9 cellular contexts compared by ENCODE assay signal in the genomic region with DNA sequence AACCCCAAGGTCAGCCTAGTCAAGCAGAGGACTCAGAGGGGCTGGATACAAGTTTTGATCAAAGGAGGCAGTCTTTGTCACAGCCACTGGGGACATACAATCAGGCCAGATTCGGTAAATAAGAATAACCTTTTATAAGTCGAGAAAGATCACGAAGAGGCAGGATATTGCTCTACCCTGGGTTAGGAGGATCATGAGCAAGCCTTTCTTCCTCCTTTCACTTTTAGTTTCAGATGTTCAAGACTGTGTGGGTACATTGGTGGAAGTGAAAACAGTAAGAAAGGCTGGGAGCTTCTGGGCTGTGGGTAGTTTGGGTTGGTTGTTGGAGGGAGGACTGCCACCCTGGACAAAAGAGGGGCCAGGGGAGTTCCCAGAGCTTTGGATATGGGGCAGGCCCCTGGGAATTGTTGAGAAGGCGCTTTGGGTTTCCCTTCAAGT.
DNase-seq lines count a peak whose midpoint lies in the region; ATAC-seq and TF ChIP-seq lines count a peak whose summit lies in the region.
"Had no signal": no experiment of that assay in that cellular context is flagged by ENCODE, and none has a peak within 500 bp of the region (broad histone marks: within the 10 kb centered on the region; RNA-seq: fewer than 3 reads in every experiment).

No MANE protein-coding gene starts in this region.

- H2BK120ac ChIP-seq in IMR-90 (ENCODE audit: low read depth, low read length): no peak overlapping the region

- ATAC-seq in GM21447 (IDR thresholded peaks at IDR 0.05; ENCODE audit: unreplicated experiment) (peak; percentile 100), IMR-90 (ENCODE audit: low read depth) (no peak), gastrocnemius medialis (no peak)
- ATAC-seq in activated naive CD8-positive, alpha-beta T cell treated with anti-CD3 and anti-CD28 coated beads, Interleukin-2, amount 50 U/mL, for 24 hours: peak; percentile 98

- H4K8ac ChIP-seq in IMR-90 (ENCODE audit: low read depth in 2 of 2, low read length in 2 of 2): no peak overlapping the region

- no peaks in the 10 kb centered on the region for H4K20me1 ChIP-seq in IMR-90 (ENCODE audit: insufficient read depth, low read length)

- dilution Hi-C loops in IMR-90 (cut with HindIII; ENCODE audit: low sequenced_read_pairs, unreplicated experiment): no loop called here

- no peak overlapping the region for H2AK9ac ChIP-seq in IMR-90 (replicated peaks; ENCODE audit: low read depth, low read length, poor library complexity)

- TF ChIP-seq POLR2A in IMR-90 (IDR thresholded peaks at IDR 0.05; ENCODE audit: low read depth, low read length) (no peak), gastrocnemius medialis (IDR thresholded peaks at IDR 0.05) (no peak)

- no TSS peak for BruUV-seq in IMR-90 (replicated peaks; lab: Mats Ljungman, UMichigan)

- H3K23ac ChIP-seq in IMR-90 (ENCODE audit: low read depth, low read length): no peak overlapping the region

- H3K14ac ChIP-seq in IMR-90 (replicated peaks; ENCODE audit: low read depth, low read length): no peak overlapping the region

- intact Hi-C loops in IMR-90 (cut with micrococcal nuclease) (no loop called here), gastrocnemius medialis (cut with DNase I; ENCODE audit: low total_unique reads) (no loop called here)

- CTCF ChIA-PET in IMR-90 (lab: Yijun Ruan, JAX): interaction anchor here (1.1 to 1.2 kb wide), 2 partner anchors 29 to 237 kb away, joined by 3 read pairs; no protein-coding TSS in a partner anchor

- no peaks in the 10 kb centered on the region for H3K9me3 Mint-ChIP-seq in activated naive CD8-positive, alpha-beta T cell treated with anti-CD3 and anti-CD28 coated beads, Interleukin-2, amount 50 U/mL, for 24 hours

- WGBS in IMR-90 (ENCODE audit: extremely low coverage in 2 of 2, insufficient read length in 1 of 2), 2 experiments: 80% methylated on average over 1 of the region's 4 CpGs; no CpG with 5 or more reads in 1 of the 2 experiments

- POLR2A ChIA-PET in IMR-90 (lab: Charles Lee; ENCODE audit: unreplicated experiment): no interaction called here

- H3K36me3 ChIP-seq in IMR-90 (ENCODE audit: control insufficient read depth, insufficient read depth, low read length): no peaks in the 10 kb centered on the region
- no peaks in the 10 kb centered on the region for H3K36me3 ChIP-seq in gastrocnemius medialis
- H3K36me3 ChIP-seq: neutrophil had no signal

- H3K4me3 ChIP-seq in GM08714 (ENCODE audit: low read length): peak overlapping the region; percentile 22; the same call in 1 of the 2 replicates
- no peak overlapping the region for H3K4me3 ChIP-seq in IMR-90 (ENCODE audit: insufficient read depth, low read depth, low read length)
- no peak overlapping the region for H3K4me3 ChIP-seq in gastrocnemius medialis

- H3K4me3 Mint-ChIP-seq in activated naive CD8-positive, alpha-beta T cell treated with anti-CD3 and anti-CD28 coated beads, Interleukin-2, amount 50 U/mL, for 24 hours: peak overlapping the region; percentile 27

- no peak overlapping the region for H2BK5ac ChIP-seq in IMR-90 (ENCODE audit: low read depth, low read length, poor library complexity, severe bottlenecking)

- H3K9me1 ChIP-seq in IMR-90 (ENCODE audit: insufficient read depth, low read length): no peaks in the 10 kb centered on the region

- no peak overlapping the region for H2BK15ac ChIP-seq in IMR-90 (ENCODE audit: low read depth, low read length)

- H4K5ac ChIP-seq in IMR-90 (ENCODE audit: low read depth, low read length): no peak overlapping the region

- no peaks in the 10 kb centered on the region for H3K79me1 ChIP-seq in IMR-90 (ENCODE audit: low read depth in 1 of 2, low read length in 2 of 2)

- no peak overlapping the region for H3K4ac ChIP-seq in IMR-90 (ENCODE audit: low read depth, low read length)

- H3K4me1 ChIP-seq in IMR-90 (ENCODE audit: control insufficient read depth, insufficient read depth, low read length) (no peaks in the 10 kb centered on the region), gastrocnemius medialis (no peaks in the 10 kb centered on the region)

- H3K27ac Mint-ChIP-seq in activated naive CD8-positive, alpha-beta T cell treated with anti-CD3 and anti-CD28 coated beads, Interleukin-2, amount 50 U/mL, for 24 hours: peak overlapping the region; percentile 68

- no peak overlapping the region for H2AFZ ChIP-seq in IMR-90 (replicated peaks; ENCODE audit: low read length, poor library complexity)

- no peak overlapping the region for H3K18ac ChIP-seq in IMR-90 (ENCODE audit: low read depth, low read length)

- H4K91ac ChIP-seq in IMR-90 (ENCODE audit: insufficient read depth, low read depth, low read length): no peak overlapping the region

- no peaks in the 10 kb centered on the region for H3K9me3 ChIP-seq in IMR-90 (ENCODE audit: control insufficient read depth, insufficient read depth, low read length)
- no peaks in the 10 kb centered on the region for H3K9me3 ChIP-seq in gastrocnemius medialis
- H3K9me3 ChIP-seq: neutrophil had no signal

- H3K56ac ChIP-seq in IMR-90 (ENCODE audit: extremely low read depth, insufficient read depth, low read length): no peak overlapping the region

- H3K9ac ChIP-seq in IMR-90 (ENCODE audit: low read depth, low read length): no peak overlapping the region

- H3K27me3 ChIP-seq in IMR-90 (ENCODE audit: control insufficient read depth, insufficient read depth, low read length) (peaks cover 5% of the 10 kb centered on the region; the same call in 1 of the 2 replicates), gastrocnemius medialis (peaks cover 0 to 3% (median 0%) of the 10 kb centered on the region in 3 donors)

- H3K27ac ChIP-seq in IMR-90 (ENCODE audit: insufficient read depth, low read length) (no peak overlapping the region), gastrocnemius medialis (no peak overlapping the region)
- H3K27ac ChIP-seq: neutrophil had no signal

- no peak overlapping the region for H2BK20ac ChIP-seq in IMR-90 (ENCODE audit: low read depth, low read length)

- no peaks in the 10 kb centered on the region for H3K36me3 Mint-ChIP-seq in activated naive CD8-positive, alpha-beta T cell treated with anti-CD3 and anti-CD28 coated beads, Interleukin-2, amount 50 U/mL, for 24 hours (ENCODE audit: low read depth)

- H3K4me1 Mint-ChIP-seq in activated naive CD8-positive, alpha-beta T cell treated with anti-CD3 and anti-CD28 coated beads, Interleukin-2, amount 50 U/mL, for 24 hours: peaks cover 23% of the 10 kb centered on the region

- peak overlapping the region; percentile 42; the same call in 1 of the 2 replicates for H3K4me2 ChIP-seq in IMR-90 (ENCODE audit: low read depth, low read length)

- TF ChIP-seq CTCF in IMR-90 (conservative IDR thresholded peaks at IDR 0.05; ENCODE audit: low read depth, low read length) (no peak), gastrocnemius medialis (IDR thresholded peaks at IDR 0.05 in 4 of 5, conservative IDR thresholded peaks at IDR 0.05 in 1 of 5) (no peak)

- DNase-seq in IMR-90 (no peak), NCI-H187 treated with DMSO at 0.1 percent for 48 hours (lab: John Stamatoyannopoulos, UW) (no peak), C1 segment of cervical spinal cord (lab: John Stamatoyannopoulos, UW) (no peak), DMS 273 (lab: John Stamatoyannopoulos, UW; ENCODE audit: unreplicated experiment) (no peak), gastrocnemius medialis (no peak)
- peak; percentile 14 for DNase-seq in activated naive CD8-positive, alpha-beta T cell treated with anti-CD3 and anti-CD28 coated beads, Interleukin-2, amount 50 U/mL, for 24 hours

- in situ Hi-C loops in IMR-90 (cut with MboI; ENCODE audit: low sequenced_read_pairs) (no loop called here), gastrocnemius medialis (cut with MboI; ENCODE audit: low sequenced_read_pairs in 4 of 4) (loop anchor here in 1 of 4 donors (10.0 kb wide), 1 partner anchor 235 kb away; no protein-coding TSS in a partner anchor)

- no peak for TF ChIP-seq RAD21 in IMR-90 (IDR thresholded peaks at IDR 0.05; ENCODE audit: low read length)

- H2AK5ac ChIP-seq in IMR-90 (ENCODE audit: low read depth, low read length): no peak overlapping the region

- peaks cover 4% of the 10 kb centered on the region for H3K27me3 Mint-ChIP-seq in activated naive CD8-positive, alpha-beta T cell treated with anti-CD3 and anti-CD28 coated beads, Interleukin-2, amount 50 U/mL, for 24 hours

TF ChIP-seq in IMR-90, 13 proteins besides CTCF, POLR2A, EP300 and RAD21:
- TF ChIP-seq, protein P1, sequence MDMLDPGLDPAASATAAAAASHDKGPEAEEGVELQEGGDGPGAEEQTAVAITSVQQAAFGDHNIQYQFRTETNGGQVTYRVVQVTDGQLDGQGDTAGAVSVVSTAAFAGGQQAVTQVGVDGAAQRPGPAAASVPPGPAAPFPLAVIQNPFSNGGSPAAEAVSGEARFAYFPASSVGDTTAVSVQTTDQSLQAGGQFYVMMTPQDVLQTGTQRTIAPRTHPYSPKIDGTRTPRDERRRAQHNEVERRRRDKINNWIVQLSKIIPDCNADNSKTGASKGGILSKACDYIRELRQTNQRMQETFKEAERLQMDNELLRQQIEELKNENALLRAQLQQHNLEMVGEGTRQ (IDR thresholded peaks at IDR 0.05; ENCODE audit: low read depth, low read length): no peak
- TF ChIP-seq, protein P2, sequence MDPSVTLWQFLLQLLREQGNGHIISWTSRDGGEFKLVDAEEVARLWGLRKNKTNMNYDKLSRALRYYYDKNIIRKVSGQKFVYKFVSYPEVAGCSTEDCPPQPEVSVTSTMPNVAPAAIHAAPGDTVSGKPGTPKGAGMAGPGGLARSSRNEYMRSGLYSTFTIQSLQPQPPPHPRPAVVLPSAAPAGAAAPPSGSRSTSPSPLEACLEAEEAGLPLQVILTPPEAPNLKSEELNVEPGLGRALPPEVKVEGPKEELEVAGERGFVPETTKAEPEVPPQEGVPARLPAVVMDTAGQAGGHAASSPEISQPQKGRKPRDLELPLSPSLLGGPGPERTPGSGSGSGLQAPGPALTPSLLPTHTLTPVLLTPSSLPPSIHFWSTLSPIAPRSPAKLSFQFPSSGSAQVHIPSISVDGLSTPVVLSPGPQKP (IDR thresholded peaks at IDR 0.05; ENCODE audit: borderline replicate concordance, low read depth, low read length): no peak
- no peak for TF ChIP-seq MXI1 (IDR thresholded peaks at IDR 0.05; ENCODE audit: borderline replicate concordance, low read depth, low read length)
- no peak for TF ChIP-seq MAFK (IDR thresholded peaks at IDR 0.05; ENCODE audit: low read depth, low read length)
- TF ChIP-seq NFE2L2 (IDR thresholded peaks at IDR 0.05; ENCODE audit: low read depth, low read length): no peak
- no peak for TF ChIP-seq RCOR1 (IDR thresholded peaks at IDR 0.05; ENCODE audit: insufficient replicate concordance, low read length)
- no peak for TF ChIP-seq FOS (IDR thresholded peaks at IDR 0.05; ENCODE audit: low read depth, low read length)
- no peak for TF ChIP-seq MAZ (IDR thresholded peaks at IDR 0.05; ENCODE audit: borderline replicate concordance, low read depth, low read length)

Comparison
In these comparisons a context has a peak if more than half of its experiments do, and no peak if none do; other contexts are left out.
1. ATAC-seq: peak in GM21447 (single experiment) and activated naive CD8-positive, alpha-beta T cell treated with anti-CD3 and anti-CD28 coated beads, Interleukin-2, amount 50 U/mL, for 24 hours (single experiment); none in IMR-90 (single experiment) and gastrocnemius medialis (0 of 2).